ENCODE assay signal across 11 cellular contexts in genomic region chr1:204479387-204480136, GRCh38. TPM values are rescaled to one million over a fixed set of nuclear protein-coding genes. Genes with fewer than 3 reads are reported as not detected.
DNase-seq lines count a peak whose midpoint lies in the region; ATAC-seq and TF ChIP-seq lines count a peak whose summit lies in the region.
"Had no signal": no experiment of that assay in that cellular context is flagged by ENCODE, and none has a peak within 500 bp of the region (broad histone marks: within the 10 kb centered on the region; RNA-seq: fewer than 3 reads in every experiment).

No MANE protein-coding gene starts in this region.

- 50% methylated on average over 5 of the region's 13 CpGs for WGBS in suprapubic skin

- H3K36me3 ChIP-seq in lower lobe of right lung (no peaks in the 10 kb centered on the region), suprapubic skin (no peaks in the 10 kb centered on the region), HAP-1 (replicated peaks) (no peaks in the 10 kb centered on the region)

- in situ Hi-C loops in HAP-1 (cut with MboI; ENCODE audit: low sequenced_read_pairs) = no loop called here

- TF ChIP-seq EP300 in suprapubic skin (IDR thresholded peaks at IDR 0.05) = no peak

- TF ChIP-seq POLR2A in suprapubic skin (IDR thresholded peaks at IDR 0.05) = no peak

- H3K4me1 ChIP-seq in lower lobe of right lung (peaks cover 90% of the 10 kb centered on the region), suprapubic skin (peaks cover 77% of the 10 kb centered on the region), HAP-1 (peaks cover 3% of the 10 kb centered on the region; the same call in 1 of the 2 replicates)

- DNase-seq in DMS 273 (lab: John Stamatoyannopoulos, UW; ENCODE audit: unreplicated experiment) = peak; percentile 38
- DNase-seq in DMS 273 treated with DMSO at 0.1 percent for 48 hours (lab: John Stamatoyannopoulos, UW) = no peak
- no peak for DNase-seq in lower lobe of right lung
- no peak for DNase-seq in suprapubic skin (ENCODE audit: low spot score in 2 of 2)
- no peak for DNase-seq in HAP-1 (ENCODE audit: low spot score in 2 of 2)
- no peak for DNase-seq in NCI-H2196 (lab: John Stamatoyannopoulos, UW; ENCODE audit: unreplicated experiment)
- DNase-seq in DMS79 treated with DMSO at 0.1 percent for 48 hours (lab: John Stamatoyannopoulos, UW) = no peak
- DNase-seq: 8988T, H9, NCI-H524 treated with DMSO at 0.1 percent for 48 hours had no signal

- no peak for TF ChIP-seq CTCF in VCaP (conservative IDR thresholded peaks at IDR 0.05)
- TF ChIP-seq CTCF in lower lobe of right lung (IDR thresholded peaks at IDR 0.05) = no peak
- no peak for TF ChIP-seq CTCF in suprapubic skin (IDR thresholded peaks at IDR 0.05)

- H3K9me3 ChIP-seq in lower lobe of right lung (no peaks in the 10 kb centered on the region), suprapubic skin (no peaks in the 10 kb centered on the region), HAP-1 (no peaks in the 10 kb centered on the region)

- intact Hi-C loops in lower lobe of right lung (cut with DNase I) = no loop called here

- ATAC-seq in lower lobe of right lung = peak; percentile 32 to 44

- H3K27ac ChIP-seq in VCaP = peak overlapping the region; percentile 62
- H3K27ac ChIP-seq in lower lobe of right lung = no peak overlapping the region
- H3K27ac ChIP-seq in suprapubic skin = peak overlapping the region; percentile 69

- H3K27me3 ChIP-seq in lower lobe of right lung (ENCODE audit: low read depth) (no peaks in the 10 kb centered on the region), suprapubic skin (no peaks in the 10 kb centered on the region), HAP-1 (ENCODE audit: low read depth) (no peaks in the 10 kb centered on the region)

- H3K4me3 ChIP-seq in lower lobe of right lung (no peak overlapping the region), suprapubic skin (no peak overlapping the region), HAP-1 (no peak overlapping the region)

RNA-seq across cellular contexts. Expression of gene PIK3C2B, which starts 15.0 kb away (rescaled TPM):
- 50.5 TPM for total RNA-seq in lower lobe of right lung
- 100 to 1,000 TPM in 2 of 4 donors, 10 to 100 TPM in 2; 70.7 to 162 (median 94.5) TPM for total RNA-seq in suprapubic skin

RNA-seq across cellular contexts. Expression of gene MDM4, which starts 36.6 kb away (rescaled TPM):
- total RNA-seq in lower lobe of right lung (77.9 TPM), suprapubic skin (100 to 1,000 TPM in 1 of 4 donors, 10 to 100 TPM in 3; 49.1 to 222 (median 63.2) TPM)
